Comparison of ENCODE assay signal across 18 cellular contexts in the genomic region with DNA sequence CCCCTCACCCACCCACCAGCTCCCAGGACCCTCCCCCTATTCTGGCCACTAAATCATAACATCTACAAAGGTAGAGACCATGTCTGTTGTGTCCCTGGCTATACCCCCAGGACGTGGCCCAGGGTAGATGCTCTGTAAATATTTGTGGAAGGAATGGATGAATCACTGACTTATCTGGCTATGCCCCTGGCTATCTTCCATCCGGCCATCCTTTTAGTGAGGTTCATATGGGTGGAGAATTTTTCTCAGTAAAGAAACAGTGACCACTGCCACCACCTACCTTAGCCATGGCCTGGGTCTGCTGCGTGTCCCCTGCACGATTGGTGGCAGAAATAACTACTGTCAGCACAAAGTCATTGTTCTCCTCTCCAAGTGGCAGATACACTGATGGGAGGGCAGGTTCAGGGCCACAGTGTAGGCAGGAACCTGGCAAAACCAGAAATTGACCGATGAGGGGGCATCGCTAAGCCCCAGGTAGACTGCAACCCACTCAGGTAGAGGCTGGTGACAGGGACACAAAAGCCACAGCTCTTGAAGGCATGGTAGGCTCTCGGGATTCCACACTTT.
DNase-seq lines count a peak whose midpoint lies in the region; ATAC-seq, FAIRE-seq and TF ChIP-seq lines count a peak whose summit lies in the region.
"Had no signal": no experiment of that assay in that cellular context is flagged by ENCODE, and none has a peak within 500 bp of the region (broad histone marks: within the 10 kb centered on the region; RNA-seq: fewer than 3 reads in every experiment).

No MANE protein-coding gene starts in this region.

- ATAC-seq in right lobe of liver (peak in 3 of 4 donors; percentile 76 to 82 (median 79)), GM21529 (IDR thresholded peaks at IDR 0.05; ENCODE audit: unreplicated experiment) (no peak), HG02678 (IDR thresholded peaks at IDR 0.05; ENCODE audit: unreplicated experiment) (no peak)
- ATAC-seq: activated CD8-positive, alpha-beta T cell treated with anti-CD3 and anti-CD28 coated beads for 36 hours; psoas muscle had no signal

- POLR2A ChIA-PET in BJ (lab: Charles Lee): no interaction called here

- H3K4me1 ChIP-seq in right lobe of liver: no peaks in the 10 kb centered on the region
- H3K4me1 ChIP-seq: esophagus muscularis mucosa, psoas muscle, uterus had no signal

- WGBS in right lobe of liver (ENCODE audit: insufficient coverage, low coverage, low lambda C conversion rate, missing lambda C conversion rate): 49% methylated on average over 7 of the region's 7 CpGs

- FAIRE-seq in bronchial epithelial cell (lab: Jason Lieb, UNC): no peak
- FAIRE-seq: colon had no signal

- DNase-seq in BJ (ENCODE audit: low read depth): peak; percentile 17
- DNase-seq in M059J (ENCODE audit: low read depth): peak; percentile 92
- DNase-seq in bronchial epithelial cell (ENCODE audit: low read depth): peak; percentile 61
- no peak for DNase-seq in right lobe of liver
- DNase-seq in NCI-H187 (lab: John Stamatoyannopoulos, UW): no peak
- no peak for DNase-seq in COLO668 (lab: John Stamatoyannopoulos, UW; ENCODE audit: unreplicated experiment)
- DNase-seq: activated CD8-positive, alpha-beta T cell treated with anti-CD3 and anti-CD28 coated beads for 36 hours; activated naive CD4-positive, alpha-beta T cell treated with anti-CD3 and anti-CD28 coated beads for 36 hours; CD4-positive, CD25-positive, alpha-beta regulatory T cell; NCI-H1436; NCI-H526; psoas muscle; SHP77; uterus had no signal

- no peak for TF ChIP-seq POLR2A in right lobe of liver (IDR thresholded peaks at IDR 0.05)

- no peaks in the 10 kb centered on the region for H3K9me3 ChIP-seq in right lobe of liver
- H3K9me3 ChIP-seq: esophagus muscularis mucosa, psoas muscle, uterus had no signal

- intact Hi-C loops in right lobe of liver (cut with DNase I): no loop called here

- no peaks in the 10 kb centered on the region for H3K27me3 ChIP-seq in BJ (ENCODE audit: control insufficient read depth, insufficient read depth, low read length)
- peaks cover 2% of the 10 kb centered on the region for H3K27me3 ChIP-seq in bronchial epithelial cell (ENCODE audit: control insufficient read depth, insufficient read depth, low read length)
- no peaks in the 10 kb centered on the region for H3K27me3 ChIP-seq in right lobe of liver
- H3K27me3 ChIP-seq: esophagus muscularis mucosa, uterus had no signal

- CTCF ChIA-PET in BJ (lab: Yijun Ruan, JAX): no interaction called here

- H3K36me3 ChIP-seq in BJ (ENCODE audit: control insufficient read depth, insufficient read depth, low read length) (no peaks in the 10 kb centered on the region), bronchial epithelial cell (ENCODE audit: control insufficient read depth, insufficient read depth, low read length) (no peaks in the 10 kb centered on the region), right lobe of liver (no peaks in the 10 kb centered on the region)
- H3K36me3 ChIP-seq: uterus had no signal

- H3K4me3 ChIP-seq in BJ (ENCODE audit: low read depth, low read length): no peak overlapping the region
- H3K4me3 ChIP-seq in bronchial epithelial cell (ENCODE audit: low read depth, low read length): no peak overlapping the region
- H3K4me3 ChIP-seq in right lobe of liver: no peak overlapping the region
- H3K4me3 ChIP-seq: esophagus muscularis mucosa, psoas muscle, uterus had no signal

- TF ChIP-seq CTCF in BJ (IDR thresholded peaks at IDR 0.05; ENCODE audit: insufficient read depth, low read depth, low read length) (no peak), bronchial epithelial cell (IDR thresholded peaks at IDR 0.05; ENCODE audit: insufficient read depth, low read length, severe bottlenecking) (no peak), right lobe of liver (IDR thresholded peaks at IDR 0.05) (no peak)

- H3K27ac ChIP-seq in right lobe of liver: no peak overlapping the region
- H3K27ac ChIP-seq: esophagus muscularis mucosa, psoas muscle, uterus had no signal

Comparison
In these comparisons a context has a peak if more than half of its experiments do, and no peak if none do; other contexts are left out.
1. DNase-seq: peak in BJ (single experiment), M059J (single experiment) and bronchial epithelial cell (single experiment); none in right lobe of liver (0 of 3), NCI-H187 (0 of 2) and COLO668 (single experiment).
2. ATAC-seq: peak in right lobe of liver (3 of 4); none in GM21529 (single experiment) and HG02678 (single experiment).